1 cellular context compared by ENCODE assay signal in the genomic region with DNA sequence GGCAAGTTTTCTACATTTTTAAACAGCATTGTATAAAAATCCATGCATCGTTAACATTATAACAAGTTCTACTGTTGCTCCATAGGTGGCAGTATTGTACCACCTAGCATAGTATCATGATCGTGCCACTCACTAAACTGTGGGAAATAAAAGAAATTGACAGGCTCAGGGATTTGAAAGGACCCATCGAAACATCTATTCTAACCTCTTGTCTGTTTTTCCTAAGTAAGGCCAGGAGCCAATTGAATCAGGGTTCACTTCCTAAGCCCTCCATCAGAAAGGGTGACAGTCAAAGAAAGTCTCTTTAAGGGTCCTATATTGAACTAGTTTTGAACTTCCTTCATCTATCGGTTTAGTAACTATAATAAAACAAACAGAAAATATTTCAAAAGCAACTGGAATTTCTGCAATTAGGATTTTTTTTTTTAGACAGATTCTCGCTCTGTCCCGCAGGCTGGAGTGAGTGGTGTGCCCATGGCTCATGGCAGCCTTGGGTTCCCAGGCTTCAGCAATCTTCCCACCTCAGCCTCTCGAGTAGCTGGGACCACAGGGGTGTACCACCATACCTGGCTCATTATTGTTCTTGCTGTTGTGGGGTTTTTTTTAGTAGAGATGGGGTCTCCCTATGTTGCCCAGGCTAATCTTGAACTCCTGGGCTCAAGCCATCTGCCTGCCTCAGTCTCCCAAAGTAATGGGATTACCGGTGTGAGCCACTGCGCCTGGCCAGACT.
TF ChIP-seq lines count a peak whose summit lies in the region.

No MANE protein-coding gene starts in this region.

TF ChIP-seq in WTC11, 78 proteins besides CTCF, POLR2A, EP300 and RAD21 (continued from another document):
- TF ChIP-seq, protein P1, sequence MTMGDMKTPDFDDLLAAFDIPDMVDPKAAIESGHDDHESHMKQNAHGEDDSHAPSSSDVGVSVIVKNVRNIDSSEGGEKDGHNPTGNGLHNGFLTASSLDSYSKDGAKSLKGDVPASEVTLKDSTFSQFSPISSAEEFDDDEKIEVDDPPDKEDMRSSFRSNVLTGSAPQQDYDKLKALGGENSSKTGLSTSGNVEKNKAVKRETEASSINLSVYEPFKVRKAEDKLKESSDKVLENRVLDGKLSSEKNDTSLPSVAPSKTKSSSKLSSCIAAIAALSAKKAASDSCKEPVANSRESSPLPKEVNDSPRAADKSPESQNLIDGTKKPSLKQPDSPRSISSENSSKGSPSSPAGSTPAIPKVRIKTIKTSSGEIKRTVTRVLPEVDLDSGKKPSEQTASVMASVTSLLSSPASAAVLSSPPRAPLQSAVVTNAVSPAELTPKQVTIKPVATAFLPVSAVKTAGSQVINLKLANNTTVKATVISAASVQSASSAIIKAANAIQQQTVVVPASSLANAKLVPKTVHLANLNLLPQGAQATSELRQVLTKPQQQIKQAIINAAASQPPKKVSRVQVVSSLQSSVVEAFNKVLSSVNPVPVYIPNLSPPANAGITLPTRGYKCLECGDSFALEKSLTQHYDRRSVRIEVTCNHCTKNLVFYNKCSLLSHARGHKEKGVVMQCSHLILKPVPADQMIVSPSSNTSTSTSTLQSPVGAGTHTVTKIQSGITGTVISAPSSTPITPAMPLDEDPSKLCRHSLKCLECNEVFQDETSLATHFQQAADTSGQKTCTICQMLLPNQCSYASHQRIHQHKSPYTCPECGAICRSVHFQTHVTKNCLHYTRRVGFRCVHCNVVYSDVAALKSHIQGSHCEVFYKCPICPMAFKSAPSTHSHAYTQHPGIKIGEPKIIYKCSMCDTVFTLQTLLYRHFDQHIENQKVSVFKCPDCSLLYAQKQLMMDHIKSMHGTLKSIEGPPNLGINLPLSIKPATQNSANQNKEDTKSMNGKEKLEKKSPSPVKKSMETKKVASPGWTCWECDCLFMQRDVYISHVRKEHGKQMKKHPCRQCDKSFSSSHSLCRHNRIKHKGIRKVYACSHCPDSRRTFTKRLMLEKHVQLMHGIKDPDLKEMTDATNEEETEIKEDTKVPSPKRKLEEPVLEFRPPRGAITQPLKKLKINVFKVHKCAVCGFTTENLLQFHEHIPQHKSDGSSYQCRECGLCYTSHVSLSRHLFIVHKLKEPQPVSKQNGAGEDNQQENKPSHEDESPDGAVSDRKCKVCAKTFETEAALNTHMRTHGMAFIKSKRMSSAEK (CRISPR knock-in tag; IDR thresholded peaks at IDR 0.05; ENCODE audit: borderline replicate concordance): no peak
- no peak for TF ChIP-seq ZNF416 (CRISPR knock-in tag; IDR thresholded peaks at IDR 0.05)
